9 cellular contexts compared by ENCODE assay signal in genomic region chr11:10878408-10879214, GRCh38. TPM values are rescaled to one million over a fixed set of nuclear protein-coding genes. Genes with fewer than 3 reads are reported as not detected.
DNase-seq lines count a peak whose midpoint lies in the region; ATAC-seq and TF ChIP-seq lines count a peak whose summit lies in the region.
"Had no signal": no experiment of that assay in that cellular context is flagged by ENCODE, and none has a peak within 500 bp of the region (broad histone marks: within the 10 kb centered on the region; RNA-seq: fewer than 3 reads in every experiment).

No MANE protein-coding gene starts in this region.

- H3K27me3 Mint-ChIP-seq in type B pancreatic cell = no peaks in the 10 kb centered on the region
- H3K27me3 Mint-ChIP-seq: IgD-negative memory B cell had no signal

- DNase-seq in AG20443 (ENCODE audit: low spot score) (peak; percentile 69), GM12864 (ENCODE audit: low read depth) (no peak), NCI-H446 treated with DMSO at 0.1 percent for 48 hours (lab: John Stamatoyannopoulos, UW) (peak; percentile 50), amniotic stem cell (lab: John Stamatoyannopoulos, UW) (peak; percentile 30), inferior parietal cortex (ENCODE audit: extremely low spot score) (peak; percentile 27), type B pancreatic cell (ENCODE audit: extremely low spot score, unreplicated experiment) (no peak), omental fat pad (ENCODE audit: low spot score) (no peak)
- no peak for DNase-seq in activated CD4-positive, alpha-beta T cell treated with anti-CD3 and anti-CD28 coated beads, Interleukin-2, amount 50 U/mL, for 48 hours

- peaks cover 26% of the 10 kb centered on the region for H3K4me1 Mint-ChIP-seq in type B pancreatic cell (ENCODE audit: unreplicated experiment)

- no peak overlapping the region for H3K27ac Mint-ChIP-seq in type B pancreatic cell
- H3K27ac Mint-ChIP-seq: IgD-negative memory B cell had no signal

- H3K36me3 Mint-ChIP-seq in type B pancreatic cell = peaks cover 10% of the 10 kb centered on the region

- ATAC-seq in omental fat pad (ENCODE audit: low FRiP score) = no peak

- TF ChIP-seq CTCF in GM12864 (IDR thresholded peaks at IDR 0.05; ENCODE audit: low read depth, low read length, missing control alignments) = peak; percentile 78
- peak; percentile 77 for TF ChIP-seq CTCF in type B pancreatic cell (conservative IDR thresholded peaks at IDR 0.05)
- no peak for TF ChIP-seq CTCF in omental fat pad (IDR thresholded peaks at IDR 0.05)

- H3K4me3 Mint-ChIP-seq in type B pancreatic cell = no peak overlapping the region
- H3K4me3 Mint-ChIP-seq: IgD-negative memory B cell had no signal

- peaks cover 19% of the 10 kb centered on the region for H3K9me3 Mint-ChIP-seq in type B pancreatic cell

- H3K4me3 ChIP-seq in GM12864 (ENCODE audit: low read depth, low read length) = no peak overlapping the region

RNA-seq across cellular contexts. Expression of gene ZBED5, which starts 20.8 kb away (rescaled TPM):
- total RNA-seq in type B pancreatic cell (ENCODE audit: low replicate concordance) = 54.6 and 88.0 TPM in 2 replicates
- 10 to 100 TPM; 16.5 to 44.0 (median 22.6) TPM for total RNA-seq in omental fat pad

Comparison
In these comparisons a context has a peak if more than half of its experiments do, and no peak if none do; other contexts are left out.
1. DNase-seq: peak in AG20443 (single experiment), NCI-H446 treated with DMSO at 0.1 percent for 48 hours (single experiment), amniotic stem cell (single experiment) and inferior parietal cortex (single experiment); none in GM12864 (single experiment), type B pancreatic cell (single experiment), activated CD4-positive, alpha-beta T cell treated with anti-CD3 and anti-CD28 coated beads, Interleukin-2, amount 50 U/mL, for 48 hours (0 of 2) and omental fat pad (single experiment).
2. CTCF ChIP-seq: peak in GM12864 (single experiment) and type B pancreatic cell (single experiment); none in omental fat pad (0 of 3).